Comparison of ENCODE assay signal across 15 cellular contexts in genomic region chr13:98889419-98890079, GRCh38.
DNase-seq lines count a peak whose midpoint lies in the region; ATAC-seq and TF ChIP-seq lines count a peak whose summit lies in the region.
"Had no signal": no experiment of that assay in that cellular context is flagged by ENCODE, and none has a peak within 500 bp of the region (broad histone marks: within the 10 kb centered on the region; RNA-seq: fewer than 3 reads in every experiment).

No MANE protein-coding gene starts in this region.

- peaks cover 8% of the 10 kb centered on the region for H3K4me1 Mint-ChIP-seq in T-helper 17 cell

- peaks cover 6% of the 10 kb centered on the region for H3K36me3 ChIP-seq in mammary epithelial cell (ENCODE audit: insufficient read depth, low read length)
- H3K36me3 ChIP-seq in breast epithelium = peaks cover 2% of the 10 kb centered on the region

- H3K4me3 ChIP-seq in mammary epithelial cell (replicated peaks in 1 of 3; ENCODE audit: insufficient read depth in 1 of 3, low read depth in 2 of 3, low read length in 3 of 3) (no peak overlapping the region), breast epithelium (no peak overlapping the region)
- H3K4me3 ChIP-seq: GM12878, heart left ventricle, thoracic aorta had no signal

- no peaks in the 10 kb centered on the region for H3K27me3 ChIP-seq in mammary epithelial cell (ENCODE audit: insufficient read depth, low read length)
- no peaks in the 10 kb centered on the region for H3K27me3 ChIP-seq in breast epithelium
- H3K27me3 ChIP-seq: heart left ventricle had no signal

- in situ Hi-C loops in mammary epithelial cell (cut with MboI; ENCODE audit: low sequenced_read_pairs in 2 of 2) = loop anchor here in 1 of 2 donors (10.0 kb wide), 1 partner anchor 145 kb away; no protein-coding TSS in a partner anchor

- peaks cover 21% of the 10 kb centered on the region for H3K4me1 ChIP-seq in mammary epithelial cell (ENCODE audit: insufficient read depth, low read length)
- H3K4me1 ChIP-seq in breast epithelium = no peaks in the 10 kb centered on the region

- H4K20me1 ChIP-seq in mammary epithelial cell (ENCODE audit: insufficient read depth, low read length) = no peaks in the 10 kb centered on the region

- H3K79me2 ChIP-seq in mammary epithelial cell (ENCODE audit: insufficient read depth, low read length) = no peaks in the 10 kb centered on the region

- 100% methylated on average over 3 of the region's 3 CpGs for WGBS in mammary epithelial cell (ENCODE audit: low coverage, missing lambda C conversion rate)

- TF ChIP-seq POLR2A in breast epithelium (IDR thresholded peaks at IDR 0.05) = no peak

- intact Hi-C loops in mammary epithelial cell (cut with micrococcal nuclease) = loop anchor here (2.0 to 5.0 kb wide), 3 partner anchors 88 to 198 kb away; partner anchors contain the start of gene DOCK9
- intact Hi-C loops in breast epithelium (cut with DNase I; ENCODE audit: low total_unique reads) = no loop called here

- no peak overlapping the region for H3K4me3 Mint-ChIP-seq in T-helper 17 cell
- H3K4me3 Mint-ChIP-seq: CD4-positive, alpha-beta T cell had no signal

- H3K9me3 ChIP-seq in mammary epithelial cell (replicated peaks; ENCODE audit: insufficient read depth, low read length) = no peaks in the 10 kb centered on the region
- H3K9me3 ChIP-seq in breast epithelium = no peaks in the 10 kb centered on the region
- no peaks in the 10 kb centered on the region for H3K9me3 ChIP-seq in T-helper 17 cell (ENCODE audit: control insufficient read depth, low read length, poor library complexity, severe bottlenecking)
- H3K9me3 ChIP-seq: heart left ventricle, thoracic aorta had no signal

- peak overlapping the region; percentile 67 for H3K27ac Mint-ChIP-seq in T-helper 17 cell
- H3K27ac Mint-ChIP-seq: CD4-positive, alpha-beta T cell had no signal

- dilution Hi-C loops in mammary epithelial cell (cut with HindIII; ENCODE audit: low sequenced_read_pairs) = loop anchor here (5.0 kb wide), 1 partner anchor 73 kb away; no protein-coding TSS in a partner anchor

- CTCF ChIA-PET in mammary epithelial cell (lab: Charles Lee; ENCODE audit: low non-redundant PET) = interaction anchor here (0.6 kb wide), 1 partner anchor 145 kb away, joined by 4 read pairs; no protein-coding TSS in a partner anchor

- no peak for ATAC-seq in T-helper 17 cell
- no peak for ATAC-seq in GM19035 (IDR thresholded peaks at IDR 0.05; ENCODE audit: unreplicated experiment)
- ATAC-seq: GM12878 had no signal

- no peak overlapping the region for H3K9ac ChIP-seq in mammary epithelial cell (ENCODE audit: insufficient read depth, low read length)

- BruUV-seq in mammary epithelial cell (replicated peaks; lab: Mats Ljungman, UMichigan) = no TSS peak

- H3K4me2 ChIP-seq in mammary epithelial cell (ENCODE audit: insufficient read depth, low read depth, low read length) = peak overlapping the region; percentile 39

- peak; percentile 31 for DNase-seq in mammary epithelial cell
- no peak for DNase-seq in breast epithelium (ENCODE audit: low spot score in 2 of 2)
- no peak for DNase-seq in T-helper 17 cell
- no peak for DNase-seq in epithelial cell of prostate (ENCODE audit: low read depth, low spot score)
- no peak for DNase-seq in activated effector memory CD4-positive, alpha-beta T cell treated with Interleukin-2 at 50 U/mL for 16 hours
- no peak for DNase-seq in HPDE6-E6E7 (ENCODE audit: extremely low spot score)
- DNase-seq: CD4-positive, alpha-beta T cell; cerebellar nuclear complex; DMS153; effector CD4-positive, alpha-beta T cell; NCI-H345 had no signal

- H2AFZ ChIP-seq in mammary epithelial cell (ENCODE audit: low read depth, low read length) = no peak overlapping the region

- H3K27me3 Mint-ChIP-seq in T-helper 17 cell = no peaks in the 10 kb centered on the region
- H3K27me3 Mint-ChIP-seq: CD4-positive, alpha-beta T cell had no signal

- H3K36me3 Mint-ChIP-seq in T-helper 17 cell (ENCODE audit: low read depth) = peaks cover 9% of the 10 kb centered on the region

- no peak for TF ChIP-seq CTCF in mammary epithelial cell (conservative IDR thresholded peaks at IDR 0.05 in 1 of 2, IDR thresholded peaks at IDR 0.05 in 1 of 2; ENCODE audit: extremely low read depth in 1 of 2, insufficient read depth in 1 of 2, low read depth in 1 of 2, low read length in 2 of 2)
- no peak for TF ChIP-seq CTCF in breast epithelium (IDR thresholded peaks at IDR 0.05)

- H3K27ac ChIP-seq in mammary epithelial cell (ENCODE audit: insufficient read depth, low read depth, low read length) (peak overlapping the region; percentile 43), breast epithelium (no peak overlapping the region), epithelial cell of prostate (peak overlapping the region; percentile 79)
- H3K27ac ChIP-seq: thoracic aorta had no signal

Comparison
In these comparisons a context has a peak if more than half of its experiments do, and no peak if none do; other contexts are left out.
1. H3K27ac ChIP-seq: peak in mammary epithelial cell (single experiment) and epithelial cell of prostate (single experiment); none in breast epithelium (0 of 2).